ENCODE assay signal across 10 cellular contexts in the genomic region with DNA sequence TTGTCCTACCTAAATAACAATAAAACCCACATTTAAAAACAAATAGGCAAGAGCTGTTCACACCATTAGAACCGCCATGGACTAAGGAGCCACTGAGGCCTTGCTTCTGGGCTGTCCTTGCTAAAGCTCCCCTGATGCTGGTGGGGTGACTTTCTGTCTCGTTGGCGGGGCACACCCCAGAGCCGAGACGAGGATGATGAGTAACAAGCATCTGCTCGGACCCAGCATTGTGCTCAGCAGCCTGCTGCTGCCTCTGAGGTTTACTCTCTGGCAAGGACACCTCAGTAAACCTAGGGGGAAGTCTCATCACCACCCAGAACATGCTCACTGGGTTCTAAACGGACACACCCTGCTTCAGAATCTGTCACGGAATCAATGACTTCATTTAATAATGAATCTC. TPM values are rescaled to one million over a fixed set of nuclear protein-coding genes. Genes with fewer than 3 reads are reported as not detected.
"Had no signal": no experiment of that assay in that cellular context is flagged by ENCODE, and none has a peak within 500 bp of the region (broad histone marks: within the 10 kb centered on the region; RNA-seq: fewer than 3 reads in every experiment).

No MANE protein-coding gene starts in this region.

RNA-seq across cellular contexts. Expression of a gene that starts 10.6 kb away (rescaled TPM):
- total RNA-seq: activated CD4-positive, alpha-beta memory T cell treated with anti-CD3 and anti-CD28 coated beads for 36 hours; ascending aorta; left cardiac atrium; lower leg skin; mucosa of descending colon; psoas muscle; right cardiac atrium; skeletal muscle tissue; testis had no signal
- polyA plus RNA-seq: ovary, psoas muscle, right cardiac atrium had no signal

RNA-seq across cellular contexts. Expression of a gene that starts 22.5 kb away (rescaled TPM):
- total RNA-seq: activated CD4-positive, alpha-beta memory T cell treated with anti-CD3 and anti-CD28 coated beads for 36 hours; ascending aorta; left cardiac atrium; lower leg skin; psoas muscle had no signal
- polyA plus RNA-seq: ovary, psoas muscle had no signal
